Comparison of ENCODE assay signal across 20 cellular contexts in genomic region chr2:67548317-67549095, GRCh38.
"Had no signal": no experiment of that assay in that cellular context is flagged by ENCODE, and none has a peak within 500 bp of the region (broad histone marks: within the 10 kb centered on the region; RNA-seq: fewer than 3 reads in every experiment).

No MANE protein-coding gene starts in this region.

- H3K27me3 Mint-ChIP-seq: activated naive CD8-positive, alpha-beta T cell treated with anti-CD3 and anti-CD28 coated beads, Interleukin-2, amount 10 ng/mL, durations not matched to agents 7 days and 5 days had no signal

- H3K4me3 Mint-ChIP-seq: activated naive CD8-positive, alpha-beta T cell treated with anti-CD3 and anti-CD28 coated beads, Interleukin-2, amount 10 ng/mL, durations not matched to agents 7 days and 5 days; activated T-cell treated with anti-CD3 and anti-CD28 coated beads, Interleukin-2, amount 50 U/mL, for 4 hours; natural killer cell had no signal

- H3K4me3 ChIP-seq: breast epithelium, psoas muscle had no signal

- DNase-seq: activated CD4-positive, alpha-beta T cell treated with anti-CD3 and anti-CD28 coated beads, Interleukin-2, amount 50 U/mL, for 48 hours; activated CD4-positive, CD25-positive, alpha-beta regulatory T cell treated with anti-CD3 and anti-CD28 coated beads, Interleukin-2, amount 50 U/mL, for 72 hours; activated effector memory CD4-positive, alpha-beta T cell treated with anti-CD3 and anti-CD28 coated beads, Interleukin-2, amount 50 U/mL, for 16 hours; activated naive CD8-positive, alpha-beta T cell treated with anti-CD3 and anti-CD28 coated beads, Interleukin-2, amount 10 ng/mL, durations not matched to agents 7 days and 5 days; activated T-cell treated with anti-CD3 and anti-CD28 coated beads, Interleukin-2, amount 50 U/mL, for 4 hours; aorta; dermis blood vessel endothelial cell; mammary epithelial cell; natural killer cell; occipital lobe; psoas muscle; stimulated activated CD4-positive, alpha-beta T cell treated with anti-CD3 and anti-CD28 coated beads, Interleukin-2, amount 100 ng/mL, for 24 hours; stimulated activated naive CD4-positive, alpha-beta T cell; substantia nigra; trophoblast cell had no signal

- H3K4me1 ChIP-seq: breast epithelium, psoas muscle had no signal

- H3K36me3 ChIP-seq: breast epithelium had no signal

- H3K36me3 Mint-ChIP-seq: activated naive CD8-positive, alpha-beta T cell treated with anti-CD3 and anti-CD28 coated beads, Interleukin-2, amount 10 ng/mL, durations not matched to agents 7 days and 5 days; natural killer cell had no signal

- FAIRE-seq: islet of Langerhans had no signal

- H3K27me3 ChIP-seq: breast epithelium had no signal

- H3K27ac Mint-ChIP-seq: activated naive CD8-positive, alpha-beta T cell treated with anti-CD3 and anti-CD28 coated beads, Interleukin-2, amount 10 ng/mL, durations not matched to agents 7 days and 5 days; natural killer cell had no signal

- H3K4me1 Mint-ChIP-seq: activated naive CD8-positive, alpha-beta T cell treated with anti-CD3 and anti-CD28 coated beads, Interleukin-2, amount 10 ng/mL, durations not matched to agents 7 days and 5 days had no signal

- H3K9me3 ChIP-seq: breast epithelium, psoas muscle had no signal

- H3K27ac ChIP-seq: breast epithelium, psoas muscle had no signal

- ATAC-seq: activated T-cell treated with anti-CD3 and anti-CD28 coated beads, Interleukin-2, amount 50 U/mL, for 4 hours; esophagus mucosa; left lobe of liver; natural killer cell; psoas muscle; sciatic nerve had no signal
